Comparison of ENCODE assay signal across 1 cellular context in the genomic region with DNA sequence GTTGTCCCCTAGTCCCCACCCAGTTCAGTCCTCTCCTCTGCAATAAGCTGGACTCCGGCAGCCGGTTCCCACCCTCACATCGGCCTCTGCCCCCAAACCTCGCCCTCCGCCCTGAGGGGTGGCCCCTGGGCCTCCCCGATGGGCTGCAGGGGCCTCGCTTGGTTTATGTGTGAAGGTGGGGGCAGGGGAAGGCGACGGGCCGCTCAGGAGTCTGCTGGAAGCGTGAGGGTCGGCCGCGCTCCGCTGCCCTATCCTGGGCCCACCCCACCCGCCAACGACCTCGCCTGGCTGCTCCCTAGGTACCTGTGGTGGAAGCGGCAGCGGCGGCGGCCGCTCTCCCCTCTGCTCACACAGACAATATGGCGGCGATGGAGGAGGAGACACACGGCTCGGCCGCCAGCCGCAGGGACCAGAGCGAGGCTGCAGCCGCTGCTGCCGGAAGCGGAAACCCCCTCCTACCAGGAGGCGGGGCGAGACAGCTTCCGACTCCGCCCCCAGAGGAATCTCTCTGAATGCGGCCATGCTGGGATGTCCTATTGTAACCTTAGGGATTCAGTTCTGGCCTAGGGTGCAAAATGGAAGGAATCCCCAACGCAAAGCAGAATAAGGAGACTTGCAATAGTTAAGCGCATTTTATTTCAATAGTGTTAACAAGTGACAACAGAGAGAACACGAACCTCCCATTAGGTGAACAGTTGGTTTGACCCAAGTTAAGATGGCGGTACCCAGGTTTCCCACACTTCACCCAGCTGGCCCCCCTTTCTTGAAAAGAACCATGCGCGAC.
A peak's percentile ranks its signal among the peaks of the same experiment; 100 is the strongest.
TF ChIP-seq lines count a peak whose summit lies in the region.

A gene (minus strand): TSS at position 422 of the 784 bp plus-strand sequence. CDS start 35,239 bp downstream, outside the sequence.

TF ChIP-seq in HepG2, 621 proteins besides CTCF, POLR2A, EP300 and RAD21 (continued from another document and continues in another):
- TF ChIP-seq, protein P1, sequence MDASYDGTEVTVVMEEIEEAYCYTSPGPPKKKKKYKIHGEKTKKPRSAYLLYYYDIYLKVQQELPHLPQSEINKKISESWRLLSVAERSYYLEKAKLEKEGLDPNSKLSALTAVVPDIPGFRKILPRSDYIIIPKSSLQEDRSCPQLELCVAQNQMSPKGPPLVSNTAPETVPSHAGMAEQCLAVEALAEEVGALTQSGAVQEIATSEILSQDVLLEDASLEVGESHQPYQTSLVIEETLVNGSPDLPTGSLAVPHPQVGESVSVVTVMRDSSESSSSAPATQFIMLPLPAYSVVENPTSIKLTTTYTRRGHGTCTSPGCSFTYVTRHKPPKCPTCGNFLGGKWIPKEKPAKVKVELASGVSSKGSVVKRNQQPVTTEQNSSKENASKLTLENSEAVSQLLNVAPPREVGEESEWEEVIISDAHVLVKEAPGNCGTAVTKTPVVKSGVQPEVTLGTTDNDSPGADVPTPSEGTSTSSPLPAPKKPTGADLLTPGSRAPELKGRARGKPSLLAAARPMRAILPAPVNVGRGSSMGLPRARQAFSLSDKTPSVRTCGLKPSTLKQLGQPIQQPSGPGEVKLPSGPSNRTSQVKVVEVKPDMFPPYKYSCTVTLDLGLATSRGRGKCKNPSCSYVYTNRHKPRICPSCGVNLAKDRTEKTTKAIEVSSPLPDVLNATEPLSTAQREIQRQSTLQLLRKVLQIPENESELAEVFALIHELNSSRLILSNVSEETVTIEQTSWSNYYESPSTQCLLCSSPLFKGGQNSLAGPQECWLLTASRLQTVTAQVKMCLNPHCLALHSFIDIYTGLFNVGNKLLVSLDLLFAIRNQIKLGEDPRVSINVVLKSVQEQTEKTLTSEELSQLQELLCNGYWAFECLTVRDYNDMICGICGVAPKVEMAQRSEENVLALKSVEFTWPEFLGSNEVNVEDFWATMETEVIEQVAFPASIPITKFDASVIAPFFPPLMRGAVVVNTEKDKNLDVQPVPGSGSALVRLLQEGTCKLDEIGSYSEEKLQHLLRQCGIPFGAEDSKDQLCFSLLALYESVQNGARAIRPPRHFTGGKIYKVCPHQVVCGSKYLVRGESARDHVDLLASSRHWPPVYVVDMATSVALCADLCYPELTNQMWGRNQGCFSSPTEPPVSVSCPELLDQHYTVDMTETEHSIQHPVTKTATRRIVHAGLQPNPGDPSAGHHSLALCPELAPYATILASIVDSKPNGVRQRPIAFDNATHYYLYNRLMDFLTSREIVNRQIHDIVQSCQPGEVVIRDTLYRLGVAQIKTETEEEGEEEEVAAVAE (CRISPR knock-in tag; IDR thresholded peaks at IDR 0.05; ENCODE audit: borderline replicate concordance): no peak
- TF ChIP-seq, protein P2, sequence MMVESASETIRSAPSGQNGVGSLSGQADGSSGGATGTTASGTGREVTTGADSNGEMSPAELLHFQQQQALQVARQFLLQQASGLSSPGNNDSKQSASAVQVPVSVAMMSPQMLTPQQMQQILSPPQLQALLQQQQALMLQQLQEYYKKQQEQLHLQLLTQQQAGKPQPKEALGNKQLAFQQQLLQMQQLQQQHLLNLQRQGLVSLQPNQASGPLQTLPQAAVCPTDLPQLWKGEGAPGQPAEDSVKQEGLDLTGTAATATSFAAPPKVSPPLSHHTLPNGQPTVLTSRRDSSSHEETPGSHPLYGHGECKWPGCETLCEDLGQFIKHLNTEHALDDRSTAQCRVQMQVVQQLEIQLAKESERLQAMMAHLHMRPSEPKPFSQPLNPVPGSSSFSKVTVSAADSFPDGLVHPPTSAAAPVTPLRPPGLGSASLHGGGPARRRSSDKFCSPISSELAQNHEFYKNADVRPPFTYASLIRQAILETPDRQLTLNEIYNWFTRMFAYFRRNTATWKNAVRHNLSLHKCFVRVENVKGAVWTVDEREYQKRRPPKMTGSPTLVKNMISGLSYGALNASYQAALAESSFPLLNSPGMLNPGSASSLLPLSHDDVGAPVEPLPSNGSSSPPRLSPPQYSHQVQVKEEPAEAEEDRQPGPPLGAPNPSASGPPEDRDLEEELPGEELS (CRISPR knock-in tag; IDR thresholded peaks at IDR 0.05): peak; percentile 64
- TF ChIP-seq, protein P3, sequence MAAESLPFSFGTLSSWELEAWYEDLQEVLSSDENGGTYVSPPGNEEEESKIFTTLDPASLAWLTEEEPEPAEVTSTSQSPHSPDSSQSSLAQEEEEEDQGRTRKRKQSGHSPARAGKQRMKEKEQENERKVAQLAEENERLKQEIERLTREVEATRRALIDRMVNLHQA (CRISPR knock-in tag; IDR thresholded peaks at IDR 0.05): peak; percentile 88; the same call in 1 of the 2 replicates
- TF ChIP-seq ASH2L (IDR thresholded peaks at IDR 0.05; ENCODE audit: insufficient read length, low read depth, low read length): peak; percentile 95
- TF ChIP-seq ZC3H4 (CRISPR knock-in tag; IDR thresholded peaks at IDR 0.05; ENCODE audit: borderline replicate concordance): peak; percentile 91; the same call in 1 of the 2 replicates
- TF ChIP-seq KDM4B (CRISPR knock-in tag; IDR thresholded peaks at IDR 0.05): peak; percentile 90
- TF ChIP-seq, protein P4, sequence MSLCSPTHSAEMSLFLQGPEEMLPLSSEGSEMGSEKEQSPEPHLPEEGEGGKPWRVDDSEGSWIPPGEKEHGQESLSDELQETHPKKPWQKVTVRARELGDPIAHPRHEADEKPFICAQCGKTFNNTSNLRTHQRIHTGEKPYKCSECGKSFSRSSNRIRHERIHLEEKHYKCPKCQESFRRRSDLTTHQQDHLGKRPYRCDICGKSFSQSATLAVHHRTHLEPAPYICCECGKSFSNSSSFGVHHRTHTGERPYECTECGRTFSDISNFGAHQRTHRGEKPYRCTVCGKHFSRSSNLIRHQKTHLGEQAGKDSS (CRISPR knock-in tag; IDR thresholded peaks at IDR 0.05; ENCODE audit: borderline replicate concordance, low read depth): peak; percentile 84
- TF ChIP-seq MBD4 (IDR thresholded peaks at IDR 0.05; ENCODE audit: borderline replicate concordance, low read length): no peak
- TF ChIP-seq, protein P5, sequence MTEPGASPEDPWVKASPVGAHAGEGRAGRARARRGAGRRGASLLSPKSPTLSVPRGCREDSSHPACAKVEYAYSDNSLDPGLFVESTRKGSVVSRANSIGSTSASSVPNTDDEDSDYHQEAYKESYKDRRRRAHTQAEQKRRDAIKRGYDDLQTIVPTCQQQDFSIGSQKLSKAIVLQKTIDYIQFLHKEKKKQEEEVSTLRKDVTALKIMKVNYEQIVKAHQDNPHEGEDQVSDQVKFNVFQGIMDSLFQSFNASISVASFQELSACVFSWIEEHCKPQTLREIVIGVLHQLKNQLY (CRISPR knock-in tag; IDR thresholded peaks at IDR 0.05): peak; percentile 56; the same call in 1 of the 2 replicates
- no peak for TF ChIP-seq PLRG1 (conservative IDR thresholded peaks at IDR 0.05)
- TF ChIP-seq ZNF556 (CRISPR knock-in tag; IDR thresholded peaks at IDR 0.05; ENCODE audit: borderline replicate concordance): peak; percentile 31; the same call in 1 of the 2 replicates
- peak; percentile 36; the same call in 1 of the 2 replicates for TF ChIP-seq ZNF101 (CRISPR knock-in tag; IDR thresholded peaks at IDR 0.05; ENCODE audit: borderline replicate concordance, low read depth)
- TF ChIP-seq ZNF709 (CRISPR knock-in tag; IDR thresholded peaks at IDR 0.05): peak; percentile 85
- TF ChIP-seq NCOA1 (CRISPR knock-in tag; IDR thresholded peaks at IDR 0.05): peak; percentile 83
- peak; percentile 95 for TF ChIP-seq SNAPC2 (CRISPR knock-in tag; IDR thresholded peaks at IDR 0.05)
- peak; percentile 46; the same call in 1 of the 2 replicates for TF ChIP-seq AHR (CRISPR knock-in tag; IDR thresholded peaks at IDR 0.05)
- TF ChIP-seq AGO2 (optimal IDR thresholded peaks at IDR 0.05; ENCODE audit: low read depth, low read length): peak; percentile 96
- TF ChIP-seq PCBP2 (optimal IDR thresholded peaks at IDR 0.05; ENCODE audit: low read depth, low read length, poor library complexity, severe bottlenecking): peak; percentile 88
- no peak for TF ChIP-seq RORA (CRISPR knock-in tag; IDR thresholded peaks at IDR 0.05)
- TF ChIP-seq, protein P6, sequence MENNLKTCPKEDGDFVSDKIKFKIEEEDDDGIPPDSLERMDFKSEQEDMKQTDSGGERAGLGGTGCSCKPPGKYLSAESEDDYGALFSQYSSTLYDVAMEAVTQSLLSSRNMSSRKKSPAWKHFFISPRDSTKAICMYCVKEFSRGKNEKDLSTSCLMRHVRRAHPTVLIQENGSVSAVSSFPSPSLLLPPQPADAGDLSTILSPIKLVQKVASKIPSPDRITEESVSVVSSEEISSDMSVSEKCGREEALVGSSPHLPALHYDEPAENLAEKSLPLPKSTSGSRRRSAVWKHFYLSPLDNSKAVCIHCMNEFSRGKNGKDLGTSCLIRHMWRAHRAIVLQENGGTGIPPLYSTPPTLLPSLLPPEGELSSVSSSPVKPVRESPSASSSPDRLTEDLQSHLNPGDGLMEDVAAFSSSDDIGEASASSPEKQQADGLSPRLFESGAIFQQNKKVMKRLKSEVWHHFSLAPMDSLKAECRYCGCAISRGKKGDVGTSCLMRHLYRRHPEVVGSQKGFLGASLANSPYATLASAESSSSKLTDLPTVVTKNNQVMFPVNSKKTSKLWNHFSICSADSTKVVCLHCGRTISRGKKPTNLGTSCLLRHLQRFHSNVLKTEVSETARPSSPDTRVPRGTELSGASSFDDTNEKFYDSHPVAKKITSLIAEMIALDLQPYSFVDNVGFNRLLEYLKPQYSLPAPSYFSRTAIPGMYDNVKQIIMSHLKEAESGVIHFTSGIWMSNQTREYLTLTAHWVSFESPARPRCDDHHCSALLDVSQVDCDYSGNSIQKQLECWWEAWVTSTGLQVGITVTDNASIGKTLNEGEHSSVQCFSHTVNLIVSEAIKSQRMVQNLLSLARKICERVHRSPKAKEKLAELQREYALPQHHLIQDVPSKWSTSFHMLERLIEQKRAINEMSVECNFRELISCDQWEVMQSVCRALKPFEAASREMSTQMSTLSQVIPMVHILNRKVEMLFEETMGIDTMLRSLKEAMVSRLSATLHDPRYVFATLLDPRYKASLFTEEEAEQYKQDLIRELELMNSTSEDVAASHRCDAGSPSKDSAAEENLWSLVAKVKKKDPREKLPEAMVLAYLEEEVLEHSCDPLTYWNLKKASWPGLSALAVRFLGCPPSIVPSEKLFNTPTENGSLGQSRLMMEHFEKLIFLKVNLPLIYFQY (CRISPR knock-in tag; IDR thresholded peaks at IDR 0.05; ENCODE audit: borderline replicate concordance): no peak; the same call in 1 of the 2 replicates
- TF ChIP-seq SRSF9 (IDR thresholded peaks at IDR 0.05; ENCODE audit: borderline replicate concordance, insufficient read depth, low read depth, low read length, poor library complexity, severe bottlenecking): no peak
- TF ChIP-seq GTF2F1 (IDR thresholded peaks at IDR 0.05; ENCODE audit: low read length): peak; percentile 69; the same call in 1 of the 2 replicates
- TF ChIP-seq, protein P7, sequence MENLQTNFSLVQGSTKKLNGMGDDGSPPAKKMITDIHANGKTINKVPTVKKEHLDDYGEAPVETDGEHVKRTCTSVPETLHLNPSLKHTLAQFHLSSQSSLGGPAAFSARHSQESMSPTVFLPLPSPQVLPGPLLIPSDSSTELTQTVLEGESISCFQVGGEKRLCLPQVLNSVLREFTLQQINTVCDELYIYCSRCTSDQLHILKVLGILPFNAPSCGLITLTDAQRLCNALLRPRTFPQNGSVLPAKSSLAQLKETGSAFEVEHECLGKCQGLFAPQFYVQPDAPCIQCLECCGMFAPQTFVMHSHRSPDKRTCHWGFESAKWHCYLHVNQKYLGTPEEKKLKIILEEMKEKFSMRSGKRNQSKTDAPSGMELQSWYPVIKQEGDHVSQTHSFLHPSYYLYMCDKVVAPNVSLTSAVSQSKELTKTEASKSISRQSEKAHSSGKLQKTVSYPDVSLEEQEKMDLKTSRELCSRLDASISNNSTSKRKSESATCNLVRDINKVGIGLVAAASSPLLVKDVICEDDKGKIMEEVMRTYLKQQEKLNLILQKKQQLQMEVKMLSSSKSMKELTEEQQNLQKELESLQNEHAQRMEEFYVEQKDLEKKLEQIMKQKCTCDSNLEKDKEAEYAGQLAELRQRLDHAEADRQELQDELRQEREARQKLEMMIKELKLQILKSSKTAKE (CRISPR knock-in tag; IDR thresholded peaks at IDR 0.05; ENCODE audit: borderline replicate concordance): no peak; the same call in 1 of the 2 replicates
- TF ChIP-seq, protein P8, sequence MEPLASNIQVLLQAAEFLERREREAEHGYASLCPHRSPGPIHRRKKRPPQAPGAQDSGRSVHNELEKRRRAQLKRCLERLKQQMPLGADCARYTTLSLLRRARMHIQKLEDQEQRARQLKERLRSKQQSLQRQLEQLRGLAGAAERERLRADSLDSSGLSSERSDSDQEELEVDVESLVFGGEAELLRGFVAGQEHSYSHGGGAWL (CRISPR knock-in tag; IDR thresholded peaks at IDR 0.05): peak; percentile 75
- no peak for TF ChIP-seq ZNF460 (CRISPR knock-in tag; IDR thresholded peaks at IDR 0.05; ENCODE audit: borderline replicate concordance)
- TF ChIP-seq, protein P9, sequence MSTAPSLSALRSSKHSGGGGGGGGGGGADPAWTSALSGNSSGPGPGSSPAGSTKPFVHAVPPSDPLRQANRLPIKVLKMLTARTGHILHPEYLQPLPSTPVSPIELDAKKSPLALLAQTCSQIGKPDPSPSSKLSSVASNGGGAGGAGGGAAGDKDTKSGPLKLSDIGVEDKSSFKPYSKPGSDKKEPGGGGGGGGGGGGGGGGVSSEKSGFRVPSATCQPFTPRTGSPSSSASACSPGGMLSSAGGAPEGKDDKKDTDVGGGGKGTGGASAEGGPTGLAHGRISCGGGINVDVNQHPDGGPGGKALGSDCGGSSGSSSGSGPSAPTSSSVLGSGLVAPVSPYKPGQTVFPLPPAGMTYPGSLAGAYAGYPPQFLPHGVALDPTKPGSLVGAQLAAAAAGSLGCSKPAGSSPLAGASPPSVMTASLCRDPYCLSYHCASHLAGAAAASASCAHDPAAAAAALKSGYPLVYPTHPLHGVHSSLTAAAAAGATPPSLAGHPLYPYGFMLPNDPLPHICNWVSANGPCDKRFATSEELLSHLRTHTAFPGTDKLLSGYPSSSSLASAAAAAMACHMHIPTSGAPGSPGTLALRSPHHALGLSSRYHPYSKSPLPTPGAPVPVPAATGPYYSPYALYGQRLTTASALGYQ (CRISPR knock-in tag; IDR thresholded peaks at IDR 0.05): peak; percentile 46
- TF ChIP-seq GABPA (IDR thresholded peaks at IDR 0.05; ENCODE audit: low read depth, low read length): peak; percentile 95
- TF ChIP-seq GABPA (CRISPR knock-in tag; IDR thresholded peaks at IDR 0.05; ENCODE audit: low read depth): peak; percentile 100
- TF ChIP-seq, protein P10, sequence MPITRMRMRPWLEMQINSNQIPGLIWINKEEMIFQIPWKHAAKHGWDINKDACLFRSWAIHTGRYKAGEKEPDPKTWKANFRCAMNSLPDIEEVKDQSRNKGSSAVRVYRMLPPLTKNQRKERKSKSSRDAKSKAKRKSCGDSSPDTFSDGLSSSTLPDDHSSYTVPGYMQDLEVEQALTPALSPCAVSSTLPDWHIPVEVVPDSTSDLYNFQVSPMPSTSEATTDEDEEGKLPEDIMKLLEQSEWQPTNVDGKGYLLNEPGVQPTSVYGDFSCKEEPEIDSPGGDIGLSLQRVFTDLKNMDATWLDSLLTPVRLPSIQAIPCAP (CRISPR knock-in tag; IDR thresholded peaks at IDR 0.05; ENCODE audit: low read depth): no peak
- TF ChIP-seq, protein P11, sequence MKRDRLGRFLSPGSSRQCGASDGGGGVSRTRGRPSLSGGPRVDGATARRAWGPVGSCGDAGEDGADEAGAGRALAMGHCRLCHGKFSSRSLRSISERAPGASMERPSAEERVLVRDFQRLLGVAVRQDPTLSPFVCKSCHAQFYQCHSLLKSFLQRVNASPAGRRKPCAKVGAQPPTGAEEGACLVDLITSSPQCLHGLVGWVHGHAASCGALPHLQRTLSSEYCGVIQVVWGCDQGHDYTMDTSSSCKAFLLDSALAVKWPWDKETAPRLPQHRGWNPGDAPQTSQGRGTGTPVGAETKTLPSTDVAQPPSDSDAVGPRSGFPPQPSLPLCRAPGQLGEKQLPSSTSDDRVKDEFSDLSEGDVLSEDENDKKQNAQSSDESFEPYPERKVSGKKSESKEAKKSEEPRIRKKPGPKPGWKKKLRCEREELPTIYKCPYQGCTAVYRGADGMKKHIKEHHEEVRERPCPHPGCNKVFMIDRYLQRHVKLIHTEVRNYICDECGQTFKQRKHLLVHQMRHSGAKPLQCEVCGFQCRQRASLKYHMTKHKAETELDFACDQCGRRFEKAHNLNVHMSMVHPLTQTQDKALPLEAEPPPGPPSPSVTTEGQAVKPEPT (CRISPR knock-in tag; IDR thresholded peaks at IDR 0.05; ENCODE audit: low read depth): no peak
- TF ChIP-seq NFE2L2 (IDR thresholded peaks at IDR 0.05; ENCODE audit: low read length): no peak
- peak; percentile 87 for TF ChIP-seq MTF2 (CRISPR knock-in tag; IDR thresholded peaks at IDR 0.05; ENCODE audit: borderline replicate concordance)
